In genomic region chr2:37201766-37202165, GRCh38 we compare ENCODE assay signal across 1 cellular context.
TF ChIP-seq lines count a peak whose summit lies in the region.

No MANE protein-coding gene starts in this region.

TF ChIP-seq in K562, 482 proteins besides CTCF, POLR2A, EP300 and RAD21:
- no peak for TF ChIP-seq THAP12 (CRISPR knock-in tag; IDR thresholded peaks at IDR 0.05)
- TF ChIP-seq ZSCAN29 (IDR thresholded peaks at IDR 0.05) = no peak
- TF ChIP-seq RBM22 (IDR thresholded peaks at IDR 0.05; ENCODE audit: low read depth, low read length, poor library complexity, severe bottlenecking) = no peak
- TF ChIP-seq ZNF445 (CRISPR knock-in tag; IDR thresholded peaks at IDR 0.05; ENCODE audit: low read depth) = no peak
- TF ChIP-seq THRA (IDR thresholded peaks at IDR 0.05) = no peak
- no peak for TF ChIP-seq ZNF507 (tag; conservative IDR thresholded peaks at IDR 0.05)
- TF ChIP-seq CBX2 (IDR thresholded peaks at IDR 0.05; ENCODE audit: insufficient read depth, low read length, poor library complexity, severe bottlenecking) = no peak
- no peak for TF ChIP-seq IRF2 (CRISPR knock-in tag; IDR thresholded peaks at IDR 0.05)
- TF ChIP-seq ARID1B (IDR thresholded peaks at IDR 0.05) = no peak
- TF ChIP-seq HES1 (IDR thresholded peaks at IDR 0.05; ENCODE audit: low read depth) = no peak
- no peak for TF ChIP-seq RNF2 (IDR thresholded peaks at IDR 0.05)
- TF ChIP-seq ZNF76 (CRISPR knock-in tag; IDR thresholded peaks at IDR 0.05; ENCODE audit: borderline replicate concordance) = no peak
- TF ChIP-seq MGA (IDR thresholded peaks at IDR 0.05) = no peak
